ENCODE assay signal across 1 cellular context in genomic region chr1:8200317-8201115, GRCh38.
TF ChIP-seq lines count a peak whose summit lies in the region.

No MANE protein-coding gene starts in this region.

TF ChIP-seq in HepG2, 621 proteins besides CTCF, POLR2A, EP300 and RAD21 (continued from another document):
- TF ChIP-seq, protein P1, sequence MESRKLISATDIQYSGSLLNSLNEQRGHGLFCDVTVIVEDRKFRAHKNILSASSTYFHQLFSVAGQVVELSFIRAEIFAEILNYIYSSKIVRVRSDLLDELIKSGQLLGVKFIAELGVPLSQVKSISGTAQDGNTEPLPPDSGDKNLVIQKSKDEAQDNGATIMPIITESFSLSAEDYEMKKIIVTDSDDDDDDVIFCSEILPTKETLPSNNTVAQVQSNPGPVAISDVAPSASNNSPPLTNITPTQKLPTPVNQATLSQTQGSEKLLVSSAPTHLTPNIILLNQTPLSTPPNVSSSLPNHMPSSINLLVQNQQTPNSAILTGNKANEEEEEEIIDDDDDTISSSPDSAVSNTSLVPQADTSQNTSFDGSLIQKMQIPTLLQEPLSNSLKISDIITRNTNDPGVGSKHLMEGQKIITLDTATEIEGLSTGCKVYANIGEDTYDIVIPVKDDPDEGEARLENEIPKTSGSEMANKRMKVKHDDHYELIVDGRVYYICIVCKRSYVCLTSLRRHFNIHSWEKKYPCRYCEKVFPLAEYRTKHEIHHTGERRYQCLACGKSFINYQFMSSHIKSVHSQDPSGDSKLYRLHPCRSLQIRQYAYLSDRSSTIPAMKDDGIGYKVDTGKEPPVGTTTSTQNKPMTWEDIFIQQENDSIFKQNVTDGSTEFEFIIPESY (CRISPR knock-in tag; IDR thresholded peaks at IDR 0.05) = peak; percentile 30; the same call in 1 of the 2 replicates
- TF ChIP-seq IKZF1 (IDR thresholded peaks at IDR 0.05) (no peak), FOXC1 (CRISPR knock-in tag; IDR thresholded peaks at IDR 0.05; ENCODE audit: borderline replicate concordance) (peak; percentile 24; the same call in 1 of the 2 replicates), CSRNP1 (CRISPR knock-in tag; IDR thresholded peaks at IDR 0.05) (no peak), POGZ (CRISPR knock-in tag; IDR thresholded peaks at IDR 0.05) (peak; percentile 72), ZNF431 (CRISPR knock-in tag; IDR thresholded peaks at IDR 0.05; ENCODE audit: borderline replicate concordance, low read depth) (0 out of 2 replicates have a peak, but pooled peaks have one; percentile 44), MEF2D (CRISPR knock-in tag; IDR thresholded peaks at IDR 0.05) (peak; percentile 84; the same call in 1 of the 2 replicates), HMG20B (CRISPR knock-in tag; conservative IDR thresholded peaks at IDR 0.05) (peak; percentile 66; the same call in 1 of the 2 replicates), GATA4 (IDR thresholded peaks at IDR 0.05; ENCODE audit: borderline replicate concordance, low read depth) (peak; percentile 65; the same call in 1 of the 2 replicates), NR2F2 (IDR thresholded peaks at IDR 0.05; ENCODE audit: borderline replicate concordance, low read depth) (peak; percentile 95), ZBTB7B (CRISPR knock-in tag; IDR thresholded peaks at IDR 0.05) (peak; percentile 95), NFE2L1 (CRISPR knock-in tag; IDR thresholded peaks at IDR 0.05; ENCODE audit: borderline replicate concordance) (no peak), MIXL1 (CRISPR knock-in tag; IDR thresholded peaks at IDR 0.05) (peak; percentile 62; the same call in 1 of the 2 replicates), ZNF350 (CRISPR knock-in tag; IDR thresholded peaks at IDR 0.05; ENCODE audit: borderline replicate concordance, low read depth) (peak; percentile 66; the same call in 1 of the 2 replicates)
- TF ChIP-seq, protein P2, sequence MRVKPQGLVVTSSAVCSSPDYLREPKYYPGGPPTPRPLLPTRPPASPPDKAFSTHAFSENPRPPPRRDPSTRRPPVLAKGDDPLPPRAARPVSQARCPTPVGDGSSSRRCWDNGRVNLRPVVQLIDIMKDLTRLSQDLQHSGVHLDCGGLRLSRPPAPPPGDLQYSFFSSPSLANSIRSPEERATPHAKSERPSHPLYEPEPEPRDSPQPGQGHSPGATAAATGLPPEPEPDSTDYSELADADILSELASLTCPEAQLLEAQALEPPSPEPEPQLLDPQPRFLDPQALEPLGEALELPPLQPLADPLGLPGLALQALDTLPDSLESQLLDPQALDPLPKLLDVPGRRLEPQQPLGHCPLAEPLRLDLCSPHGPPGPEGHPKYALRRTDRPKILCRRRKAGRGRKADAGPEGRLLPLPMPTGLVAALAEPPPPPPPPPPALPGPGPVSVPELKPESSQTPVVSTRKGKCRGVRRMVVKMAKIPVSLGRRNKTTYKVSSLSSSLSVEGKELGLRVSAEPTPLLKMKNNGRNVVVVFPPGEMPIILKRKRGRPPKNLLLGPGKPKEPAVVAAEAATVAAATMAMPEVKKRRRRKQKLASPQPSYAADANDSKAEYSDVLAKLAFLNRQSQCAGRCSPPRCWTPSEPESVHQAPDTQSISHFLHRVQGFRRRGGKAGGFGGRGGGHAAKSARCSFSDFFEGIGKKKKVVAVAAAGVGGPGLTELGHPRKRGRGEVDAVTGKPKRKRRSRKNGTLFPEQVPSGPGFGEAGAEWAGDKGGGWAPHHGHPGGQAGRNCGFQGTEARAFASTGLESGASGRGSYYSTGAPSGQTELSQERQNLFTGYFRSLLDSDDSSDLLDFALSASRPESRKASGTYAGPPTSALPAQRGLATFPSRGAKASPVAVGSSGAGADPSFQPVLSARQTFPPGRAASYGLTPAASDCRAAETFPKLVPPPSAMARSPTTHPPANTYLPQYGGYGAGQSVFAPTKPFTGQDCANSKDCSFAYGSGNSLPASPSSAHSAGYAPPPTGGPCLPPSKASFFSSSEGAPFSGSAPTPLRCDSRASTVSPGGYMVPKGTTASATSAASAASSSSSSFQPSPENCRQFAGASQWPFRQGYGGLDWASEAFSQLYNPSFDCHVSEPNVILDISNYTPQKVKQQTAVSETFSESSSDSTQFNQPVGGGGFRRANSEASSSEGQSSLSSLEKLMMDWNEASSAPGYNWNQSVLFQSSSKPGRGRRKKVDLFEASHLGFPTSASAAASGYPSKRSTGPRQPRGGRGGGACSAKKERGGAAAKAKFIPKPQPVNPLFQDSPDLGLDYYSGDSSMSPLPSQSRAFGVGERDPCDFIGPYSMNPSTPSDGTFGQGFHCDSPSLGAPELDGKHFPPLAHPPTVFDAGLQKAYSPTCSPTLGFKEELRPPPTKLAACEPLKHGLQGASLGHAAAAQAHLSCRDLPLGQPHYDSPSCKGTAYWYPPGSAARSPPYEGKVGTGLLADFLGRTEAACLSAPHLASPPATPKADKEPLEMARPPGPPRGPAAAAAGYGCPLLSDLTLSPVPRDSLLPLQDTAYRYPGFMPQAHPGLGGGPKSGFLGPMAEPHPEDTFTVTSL (CRISPR knock-in tag; IDR thresholded peaks at IDR 0.05; ENCODE audit: borderline replicate concordance) = peak; percentile 52; the same call in 1 of the 2 replicates
